ENCODE assay signal across 18 cellular contexts in the genomic region with DNA sequence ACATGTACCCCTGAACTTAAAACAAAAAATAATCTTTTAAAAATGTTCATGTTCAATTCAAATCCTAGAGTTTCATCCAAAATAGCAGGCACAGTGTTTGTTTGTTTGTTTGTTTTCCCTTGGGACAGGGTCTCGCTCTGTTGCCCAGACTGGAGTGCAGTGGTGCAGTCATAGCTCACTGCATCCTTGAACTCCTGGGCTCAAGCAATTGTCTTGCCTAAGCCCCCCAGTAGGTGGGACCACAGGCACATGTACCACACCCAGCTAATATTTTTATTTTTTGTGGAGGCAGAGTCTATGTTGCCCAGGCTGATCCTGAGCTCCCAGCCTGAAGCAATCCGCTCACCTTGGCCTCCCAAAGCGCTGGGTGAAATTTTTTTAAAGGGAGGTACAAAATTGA. TPM values are rescaled to one million over a fixed set of nuclear protein-coding genes. Genes with fewer than 3 reads are reported as not detected.
DNase-seq lines count a peak whose midpoint lies in the region; ATAC-seq, FAIRE-seq and TF ChIP-seq lines count a peak whose summit lies in the region.
"Had no signal": no experiment of that assay in that cellular context is flagged by ENCODE, and none has a peak within 500 bp of the region (broad histone marks: within the 10 kb centered on the region; RNA-seq: fewer than 3 reads in every experiment).

No MANE protein-coding gene starts in this region.

- no peak overlapping the region for H3K9ac ChIP-seq in Karpas-422 (ENCODE audit: low read length)
- H3K9ac ChIP-seq in K562 (ENCODE audit: insufficient read depth in 1 of 2, low read depth in 2 of 2, low read length in 2 of 2): no peak overlapping the region

- peaks cover 10% of the 10 kb centered on the region for H3K4me1 Mint-ChIP-seq in activated CD8-positive, alpha-beta T cell treated with anti-CD3 and anti-CD28 coated beads, Interleukin-2, amount 10 ng/mL, durations not matched to agents 7 days and 5 days (ENCODE audit: low read depth)

- no peaks in the 10 kb centered on the region for H3K9me1 ChIP-seq in K562 (ENCODE audit: control insufficient read depth, insufficient read depth, low read length)

- no TSS peak for BruUV-seq in K562 (replicated peaks; lab: Mats Ljungman, UMichigan)

- no peak overlapping the region for H3K27ac ChIP-seq in DOHH2 (ENCODE audit: low read depth, low read length)
- H3K27ac ChIP-seq in Karpas-422 (ENCODE audit: low read length): peak overlapping the region; percentile 55; the same call in 1 of the 2 replicates
- no peak overlapping the region for H3K27ac ChIP-seq in K562 (ENCODE audit: extremely low read depth, low read depth, low read length)
- H3K27ac ChIP-seq: C4-2B had no signal

- POLR2A ChIA-PET in K562 (lab: Yijun Ruan, JAX): interaction anchor here (0.5 to 1.6 kb wide), 5 partner anchors 15 to 423 kb away, joined by 3 to 5 read pairs (median 4); no protein-coding TSS in a partner anchor
- POLR2A ChIA-PET in activated CD8-positive, alpha-beta T cell treated with anti-CD3 and anti-CD28 coated beads, Interleukin-2, amount 10 ng/mL, durations not matched to agents 7 days and 5 days (lab: Charles Lee): interaction anchor here (0.7 to 1.0 kb wide), 2 partner anchors 8 to 159 kb away, joined by 3 to 4 read pairs; no protein-coding TSS in a partner anchor

- FAIRE-seq in K562 (lab: Jason Lieb, UNC): no peak
- FAIRE-seq: A549, HTR-8/SVneo had no signal

- TF ChIP-seq CTCF in BE2C (IDR thresholded peaks at IDR 0.05; ENCODE audit: low read depth, low read length) (0 out of 2 replicates have a peak, but pooled peaks have one; percentile 11), DOHH2 (IDR thresholded peaks at IDR 0.05; ENCODE audit: low read depth, low read length, poor library complexity, severe bottlenecking) (peak; percentile 19), K562 (IDR thresholded peaks at IDR 0.05 in 2 of 3, conservative IDR thresholded peaks at IDR 0.05 in 1 of 3; ENCODE audit: insufficient read depth in 2 of 3, low read depth in 1 of 3, low read length in 3 of 3) (peak; percentile 5 to 21 (median 20); a peak in 1 of 6 replicates)

- H3K4me3 ChIP-seq in BE2C (ENCODE audit: low read depth, low read length) (no peak overlapping the region), DOHH2 (ENCODE audit: low read length) (no peak overlapping the region), Karpas-422 (ENCODE audit: low read length) (no peak overlapping the region), K562 (no peak overlapping the region)
- H3K4me3 ChIP-seq: A549 had no signal

- H4K20me1 ChIP-seq in DOHH2 (ENCODE audit: control insufficient read depth, insufficient read depth, low read depth, low read length): no peaks in the 10 kb centered on the region
- no peaks in the 10 kb centered on the region for H4K20me1 ChIP-seq in Karpas-422 (ENCODE audit: insufficient read depth, low read depth, low read length)
- H4K20me1 ChIP-seq in K562 (replicated peaks; ENCODE audit: control insufficient read depth, insufficient read depth, low read length): no peaks in the 10 kb centered on the region

- no peak for TF ChIP-seq RAD21 in K562 (CRISPR knock-in tag; conservative IDR thresholded peaks at IDR 0.05 in 1 of 2, IDR thresholded peaks at IDR 0.05 in 1 of 2)

- no peak for TF ChIP-seq POLR2A in K562 (conservative IDR thresholded peaks at IDR 0.05)

- no peaks in the 10 kb centered on the region for H3K9me3 Mint-ChIP-seq in activated CD8-positive, alpha-beta T cell treated with anti-CD3 and anti-CD28 coated beads, Interleukin-2, amount 10 ng/mL, durations not matched to agents 7 days and 5 days (ENCODE audit: insufficient read depth)
- H3K9me3 Mint-ChIP-seq: IgD-negative memory B cell had no signal

- peaks cover 3% of the 10 kb centered on the region; the same call in 1 of the 2 replicates for H3K4me1 ChIP-seq in BE2C
- peaks cover 20% of the 10 kb centered on the region for H3K4me1 ChIP-seq in DOHH2 (ENCODE audit: control insufficient read depth, low read length)
- H3K4me1 ChIP-seq in Karpas-422 (ENCODE audit: low read length): peaks cover 61% of the 10 kb centered on the region
- peaks cover 5 to 8% of the 10 kb centered on the region in 2 experiments; a peak in 4 of 5 replicates for H3K4me1 ChIP-seq in K562 (replicated peaks in 1 of 2; ENCODE audit: control insufficient read depth in 2 of 2, insufficient read depth in 2 of 2, low read length in 2 of 2)

- no peaks in the 10 kb centered on the region for H3F3A ChIP-seq in DOHH2 (ENCODE audit: control insufficient read depth, insufficient read depth)

- DNase-seq in BE2C (no peak), Karpas-422 (peak; percentile 68), K562 (ENCODE audit: extremely low read depth in 1 of 4, low spot score in 3 of 4) (no peak), hepatic stellate cell (ENCODE audit: low spot score) (no peak)
- no peak for DNase-seq in activated CD8-positive, alpha-beta T cell treated with anti-CD3 and anti-CD28 coated beads, Interleukin-2, amount 10 ng/mL, durations not matched to agents 7 days and 5 days
- DNase-seq: HCEC 1CT, MM.1S, NCI-H1092 treated with DMSO at 0.1 percent for 48 hours, NCI-H2081, RPMI8226, SIG-M5 had no signal

- no peak for ATAC-seq in K562
- ATAC-seq in GM19023 (IDR thresholded peaks at IDR 0.05; ENCODE audit: unreplicated experiment): no peak
- ATAC-seq in activated CD8-positive, alpha-beta T cell treated with anti-CD3 and anti-CD28 coated beads, Interleukin-2, amount 10 ng/mL, durations not matched to agents 7 days and 5 days: no peak
- ATAC-seq: A549, SK-N-SH treated with all-trans-retinoic acid at 6 μM for 48 hours had no signal

- no peaks in the 10 kb centered on the region for H3K36me3 Mint-ChIP-seq in activated CD8-positive, alpha-beta T cell treated with anti-CD3 and anti-CD28 coated beads, Interleukin-2, amount 10 ng/mL, durations not matched to agents 7 days and 5 days (ENCODE audit: low read depth)
- H3K36me3 Mint-ChIP-seq: IgD-negative memory B cell had no signal

- H3K36me3 ChIP-seq in BE2C (no peaks in the 10 kb centered on the region), DOHH2 (ENCODE audit: control insufficient read depth, low read length) (no peaks in the 10 kb centered on the region), Karpas-422 (ENCODE audit: insufficient read depth, low read length) (no peaks in the 10 kb centered on the region), K562 (ENCODE audit: control insufficient read depth, insufficient read depth, low read length) (no peaks in the 10 kb centered on the region)

- no peak overlapping the region for H3K4me3 Mint-ChIP-seq in activated CD8-positive, alpha-beta T cell treated with anti-CD3 and anti-CD28 coated beads, Interleukin-2, amount 10 ng/mL, durations not matched to agents 7 days and 5 days
- H3K4me3 Mint-ChIP-seq: IgD-negative memory B cell had no signal

- TF ChIP-seq EP300 in K562 (IDR thresholded peaks at IDR 0.05; ENCODE audit: low read length): no peak

- intact Hi-C loops in K562 (cut with micrococcal nuclease): loop anchor here (5.0 kb wide), 4 partner anchors 112 to 882 kb away; a partner anchor contains a TSS

- H3K79me2 ChIP-seq in DOHH2 (ENCODE audit: control insufficient read depth, low read length): no peaks in the 10 kb centered on the region
- H3K79me2 ChIP-seq in Karpas-422 (ENCODE audit: low read length): no peaks in the 10 kb centered on the region; the same call in 1 of the 2 replicates
- H3K79me2 ChIP-seq in K562 (ENCODE audit: control insufficient read depth, insufficient read depth, low read length): peaks cover 1% of the 10 kb centered on the region; the same call in 2 of the 3 replicates

- in situ Hi-C loops in K562 (cut with MboI): loop anchor here (5.0 to 25.0 kb wide), 3 partner anchors 302 to 882 kb away; a partner anchor contains a TSS

- H3K4me2 ChIP-seq in DOHH2 (ENCODE audit: low read length): no peak overlapping the region
- H3K4me2 ChIP-seq in Karpas-422 (ENCODE audit: low read depth, low read length, poor library complexity, severe bottlenecking): no peak overlapping the region
- H3K4me2 ChIP-seq in K562 (ENCODE audit: insufficient read depth, low read length): no peak overlapping the region
- H3K4me2 ChIP-seq: A549 had no signal

- H3K27me3 ChIP-seq in BE2C (peaks cover 12% of the 10 kb centered on the region; the same call in 1 of the 2 replicates), DOHH2 (ENCODE audit: control insufficient read depth, low read length) (no peaks in the 10 kb centered on the region; the same call in 1 of the 2 replicates), Karpas-422 (ENCODE audit: low read length) (no peaks in the 10 kb centered on the region), K562 (ENCODE audit: control insufficient read depth in 2 of 2, insufficient read depth in 2 of 2, low read length in 2 of 2) (peaks cover 7 to 8% of the 10 kb centered on the region in 2 experiments; a peak in 4 of 5 replicates)

- CTCF ChIA-PET in K562 (lab: Yijun Ruan, JAX; ENCODE audit: low intra/inter-chr PET ratio): no interaction called here
- CTCF ChIA-PET in activated CD8-positive, alpha-beta T cell treated with anti-CD3 and anti-CD28 coated beads, Interleukin-2, amount 10 ng/mL, durations not matched to agents 7 days and 5 days (lab: Charles Lee): interaction anchor here (1.4 to 1.6 kb wide), 2 partner anchors 10 to 267 kb away, joined by 4 to 5 read pairs; no protein-coding TSS in a partner anchor

- H3K27ac Mint-ChIP-seq in activated CD8-positive, alpha-beta T cell treated with anti-CD3 and anti-CD28 coated beads, Interleukin-2, amount 10 ng/mL, durations not matched to agents 7 days and 5 days: no peak overlapping the region

- H3K27me3 Mint-ChIP-seq in activated CD8-positive, alpha-beta T cell treated with anti-CD3 and anti-CD28 coated beads, Interleukin-2, amount 10 ng/mL, durations not matched to agents 7 days and 5 days (ENCODE audit: low read depth): peaks cover 34% of the 10 kb centered on the region

- H3K9me3 ChIP-seq in BE2C (no peaks in the 10 kb centered on the region), DOHH2 (ENCODE audit: control insufficient read depth, insufficient read depth, low read length) (no peaks in the 10 kb centered on the region), Karpas-422 (ENCODE audit: low read length) (no peaks in the 10 kb centered on the region), K562 (replicated peaks; ENCODE audit: control insufficient read depth, insufficient read depth, low read depth, low read length) (no peaks in the 10 kb centered on the region)
- H3K9me3 ChIP-seq: A549 had no signal

- H2AFZ ChIP-seq in Karpas-422 (ENCODE audit: low read length): no peak overlapping the region
- H2AFZ ChIP-seq in K562 (ENCODE audit: low read depth, low read length): no peak overlapping the region

- H3K9me2 ChIP-seq in DOHH2 (replicated peaks; ENCODE audit: control insufficient read depth, low read length) (no peaks in the 10 kb centered on the region), Karpas-422 (replicated peaks; ENCODE audit: insufficient read depth, low read length) (no peaks in the 10 kb centered on the region)

- 8% methylated on average over 3 of the region's 3 CpGs for WGBS in K562 (ENCODE audit: insufficient coverage, low coverage, missing lambda C conversion rate)

RNA-seq across cellular contexts. Expression of a gene that starts 5.0 kb away (rescaled TPM):
- 5.7 TPM for polyA plus RNA-seq in BE2C (2012; ENCODE audit: insufficient read depth, insufficient read length, low read depth)
- total RNA-seq in Karpas-422 (2014; rRNA removed; shearing (Covaris generic); ENCODE audit: low replicate concordance): 39.8 and 46.9 TPM in 2 replicates
- total RNA-seq in K562 (2011; cell fraction: chromatin; rRNA removed; ENCODE audit: low replicate concordance): 50.0 and 70.5 TPM in 2 replicates
- 44.6 and 55.7 TPM in 2 replicates for total RNA-seq in K562 (2011; cell fraction: nucleolus; rRNA removed)
- 43.4 and 44.5 TPM in 2 replicates for total RNA-seq in K562 (2011; cell fraction: nucleoplasm; rRNA removed)
- 61.1 and 70.2 TPM in 2 replicates for total RNA-seq in K562 (2014; rRNA removed)
- 102 and 104 TPM in 2 replicates for total RNA-seq in K562 (2014; rRNA removed; fragmentation: Illumina TruSeq; extraction: Trizol)
- 82.0 and 85.0 TPM in 2 replicates for total RNA-seq in K562 (2015; rRNA removed; fragmentation: Illumina TruSeq; extraction: Trizol)
- total RNA-seq in K562 (2021): 69.0 and 73.1 TPM in 2 replicates
- 70.3 and 95.1 TPM in 2 replicates for polyA plus RNA-seq in K562 (2011; rRNA removed)
- 41.3 and 55.7 TPM in 2 replicates for polyA plus RNA-seq in K562 (2011; cell fraction: cytosol; rRNA removed)
- polyA plus RNA-seq in K562 (2011; cell fraction: nucleus; rRNA removed): 23.3 and 26.4 TPM in 2 replicates
- polyA plus RNA-seq in K562 (2012): 52.5 and 66.7 TPM in 2 replicates
- 89.6 and 91.7 TPM in 2 replicates for polyA plus RNA-seq in K562 (2014; fragmentation: Illumina TruSeq; extraction: Trizol)
- polyA plus RNA-seq in K562 (2014; fragmentation: Nextera tagmentation; extraction: Ambion mirVana): 10 to 100 TPM; 18.9 to 39.4 TPM
- polyA plus RNA-seq in K562 (2014; rRNA removed): 74.4 and 85.6 TPM in 2 replicates
- 104 and 115 TPM in 2 replicates for polyA minus RNA-seq in K562 (2011; rRNA and poly(A)+ RNA removed)
- polyA minus RNA-seq in K562 (2011; cell fraction: cytosol; rRNA and poly(A)+ RNA removed): 34.6 and 39.5 TPM in 2 replicates
- 23.8 and 26.3 TPM in 2 replicates for polyA minus RNA-seq in K562 (2011; cell fraction: nucleus; rRNA and poly(A)+ RNA removed)
- 10 to 100 TPM; 38.2 to 39.0 TPM for total RNA-seq in activated CD8-positive, alpha-beta T cell treated with anti-CD3 and anti-CD28 coated beads, Interleukin-2, amount 10 ng/mL, durations not matched to agents 7 days and 5 days

RNA-seq across cellular contexts. Expression of a gene that starts 15.5 kb away (rescaled TPM):
- 15.8 TPM for polyA plus RNA-seq in BE2C (2012; ENCODE audit: insufficient read depth, insufficient read length, low read depth)
- total RNA-seq in Karpas-422 (2014; rRNA removed; shearing (Covaris generic); ENCODE audit: low replicate concordance): 24.6 and 31.3 TPM in 2 replicates
- total RNA-seq in K562 (2011; cell fraction: chromatin; rRNA removed; ENCODE audit: low replicate concordance): 41.8 and 45.3 TPM in 2 replicates
- 38.3 and 44.4 TPM in 2 replicates for total RNA-seq in K562 (2011; cell fraction: nucleolus; rRNA removed)
- total RNA-seq in K562 (2011; cell fraction: nucleoplasm; rRNA removed): 44.4 and 47.6 TPM in 2 replicates
- total RNA-seq in K562 (2014; rRNA removed) (14.8 and 15.1 TPM in 2 replicates), K562 (2014; rRNA removed; fragmentation: Illumina TruSeq; extraction: Trizol) (14.8 and 15.3 TPM in 2 replicates), K562 (2015; rRNA removed; fragmentation: Illumina TruSeq; extraction: Trizol) (14.4 and 15.5 TPM in 2 replicates), K562 (2021) (16.6 and 18.9 TPM in 2 replicates)
- polyA plus RNA-seq in K562 (2011; rRNA removed) (43.2 and 46.6 TPM in 2 replicates), K562 (2014; fragmentation: Illumina TruSeq; extraction: Trizol) (20.1 and 21.2 TPM in 2 replicates), K562 (2014; fragmentation: Nextera tagmentation; extraction: Ambion mirVana) (1 to 10 TPM; 2.3 to 4.7 TPM), K562 (2014; rRNA removed) (16.3 and 16.9 TPM in 2 replicates)
- 33.1 and 42.6 TPM in 2 replicates for polyA plus RNA-seq in K562 (2011; cell fraction: cytosol; rRNA removed)
- 43.6 and 54.0 TPM in 2 replicates for polyA plus RNA-seq in K562 (2011; cell fraction: nucleus; rRNA removed)
- polyA plus RNA-seq in K562 (2012): 13.7 and 13.8 TPM in 2 replicates
- 43.5 and 52.8 TPM in 2 replicates for polyA minus RNA-seq in K562 (2011; rRNA and poly(A)+ RNA removed)
- polyA minus RNA-seq in K562 (2011; cell fraction: cytosol; rRNA and poly(A)+ RNA removed): 15.8 and 19.3 TPM in 2 replicates
- polyA minus RNA-seq in K562 (2011; cell fraction: nucleus; rRNA and poly(A)+ RNA removed): 20.2 and 29.5 TPM in 2 replicates
- total RNA-seq in activated CD8-positive, alpha-beta T cell treated with anti-CD3 and anti-CD28 coated beads, Interleukin-2, amount 10 ng/mL, durations not matched to agents 7 days and 5 days: 1 to 10 TPM; 9.2 to 9.4 TPM

RNA-seq across cellular contexts. Expression of a gene that starts 58.3 kb away (rescaled TPM):
- 81.4 TPM for polyA plus RNA-seq in BE2C (2012; ENCODE audit: insufficient read depth, insufficient read length, low read depth)
- total RNA-seq in Karpas-422 (2014; rRNA removed; shearing (Covaris generic); ENCODE audit: low replicate concordance): 234 and 345 TPM in 2 replicates
- total RNA-seq in K562 (2011; cell fraction: chromatin; rRNA removed; ENCODE audit: low replicate concordance): 153 and 249 TPM in 2 replicates
- total RNA-seq in K562 (2011; cell fraction: nucleolus; rRNA removed): 152 and 167 TPM in 2 replicates
- total RNA-seq in K562 (2011; cell fraction: nucleoplasm; rRNA removed): 169 and 188 TPM in 2 replicates
- total RNA-seq in K562 (2014; rRNA removed) (142 and 188 TPM in 2 replicates), K562 (2014; rRNA removed; fragmentation: Illumina TruSeq; extraction: Trizol) (60.4 and 81.2 TPM in 2 replicates), K562 (2015; rRNA removed; fragmentation: Illumina TruSeq; extraction: Trizol) (124 and 128 TPM in 2 replicates), K562 (2021) (120 TPM in 2 replicates)
- polyA plus RNA-seq in K562 (2011; rRNA removed) (140 and 170 TPM in 2 replicates), K562 (2014; fragmentation: Illumina TruSeq; extraction: Trizol) (108 and 122 TPM in 2 replicates), K562 (2014; fragmentation: Nextera tagmentation; extraction: Ambion mirVana) (10 to 100 TPM; 38.9 to 59.0 TPM), K562 (2014; rRNA removed) (144 and 164 TPM in 2 replicates)
- polyA plus RNA-seq in K562 (2011; cell fraction: cytosol; rRNA removed): 244 and 362 TPM in 2 replicates
- 198 and 228 TPM in 2 replicates for polyA plus RNA-seq in K562 (2011; cell fraction: nucleus; rRNA removed)
- polyA plus RNA-seq in K562 (2012): 125 and 212 TPM in 2 replicates
- polyA minus RNA-seq in K562 (2011; rRNA and poly(A)+ RNA removed): 88.7 and 103 TPM in 2 replicates
- 76.4 and 82.6 TPM in 2 replicates for polyA minus RNA-seq in K562 (2011; cell fraction: cytosol; rRNA and poly(A)+ RNA removed)
- polyA minus RNA-seq in K562 (2011; cell fraction: nucleus; rRNA and poly(A)+ RNA removed): 75.5 and 95.9 TPM in 2 replicates
- total RNA-seq in activated CD8-positive, alpha-beta T cell treated with anti-CD3 and anti-CD28 coated beads, Interleukin-2, amount 10 ng/mL, durations not matched to agents 7 days and 5 days: 10 to 100 TPM; 57.8 to 62.3 TPM
